In the genomic region with DNA sequence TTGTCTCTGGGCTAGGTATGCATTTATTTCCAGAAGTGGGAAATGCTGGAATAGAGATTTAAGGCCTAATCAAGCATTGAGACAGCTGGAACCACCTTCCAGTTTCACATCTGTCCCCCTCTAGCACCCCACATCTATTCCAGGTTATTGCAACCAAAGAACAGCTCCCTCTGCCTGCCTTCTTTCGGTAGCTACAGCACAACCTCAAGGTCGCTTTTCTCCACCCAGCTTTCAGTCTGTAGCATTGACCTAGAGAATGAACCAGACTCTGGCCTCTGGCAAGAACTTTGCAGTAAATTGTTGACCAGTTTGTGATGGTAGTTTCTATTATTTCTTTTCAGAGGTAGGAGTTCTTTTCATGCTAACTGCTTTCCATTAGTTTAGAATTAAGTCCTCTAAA, we compare ENCODE assay signal across 14 cellular contexts.
DNase-seq lines count a peak whose midpoint lies in the region; ATAC-seq and TF ChIP-seq lines count a peak whose summit lies in the region.
"Had no signal": no experiment of that assay in that cellular context is flagged by ENCODE, and none has a peak within 500 bp of the region (broad histone marks: within the 10 kb centered on the region; RNA-seq: fewer than 3 reads in every experiment).

No MANE protein-coding gene starts in this region.

- H3K4me1 ChIP-seq in endodermal cell (ENCODE audit: control insufficient read depth, insufficient read depth, low read length): peaks cover 6% of the 10 kb centered on the region

- intact Hi-C loops in left colon (cut with DNase I, micrococcal nuclease): no loop called here

- no peaks in the 10 kb centered on the region for H3K36me3 ChIP-seq in endodermal cell (ENCODE audit: control insufficient read depth, insufficient read depth, low read length)

- WGBS in endodermal cell (ENCODE audit: insufficient coverage in 1 of 2, insufficient read length in 1 of 2), 2 experiments: 72 to 75% methylated on average over 2 of the region's 2 CpGs

- H3K4me3 Mint-ChIP-seq in endodermal cell: no peak overlapping the region
- H3K4me3 Mint-ChIP-seq in activated naive CD8-positive, alpha-beta T cell treated with anti-CD3 and anti-CD28 coated beads for 36 hours: no peak overlapping the region
- H3K4me3 Mint-ChIP-seq: activated CD4-positive, alpha-beta T cell treated with anti-CD3 and anti-CD28 coated beads for 36 hours; activated naive CD8-positive, alpha-beta T cell treated with anti-CD3 and anti-CD28 coated beads, Interleukin-2, amount 10 ng/mL, durations not matched to agents 7 days and 5 days; stimulated activated naive CD8-positive, alpha-beta T cell treated with anti-CD3 and anti-CD28 coated beads, Interleukin-15, Interleukin-2, amounts not matched to agents 100 ng/mL and 50 ng/mL, for 24 hours had no signal

- no peaks in the 10 kb centered on the region for H3K27me3 ChIP-seq in endodermal cell (ENCODE audit: control insufficient read depth, insufficient read depth, low read length, poor library complexity, severe bottlenecking)

- no peaks in the 10 kb centered on the region for H3K27me3 Mint-ChIP-seq in endodermal cell (ENCODE audit: insufficient read depth)
- peaks cover 9% of the 10 kb centered on the region for H3K27me3 Mint-ChIP-seq in activated naive CD8-positive, alpha-beta T cell treated with anti-CD3 and anti-CD28 coated beads for 36 hours

- no peaks in the 10 kb centered on the region for H3K36me3 Mint-ChIP-seq in endodermal cell (ENCODE audit: low read depth)
- no peaks in the 10 kb centered on the region for H3K36me3 Mint-ChIP-seq in activated naive CD8-positive, alpha-beta T cell treated with anti-CD3 and anti-CD28 coated beads for 36 hours
- H3K36me3 Mint-ChIP-seq: activated naive CD8-positive, alpha-beta T cell treated with anti-CD3 and anti-CD28 coated beads, Interleukin-2, amount 10 ng/mL, durations not matched to agents 7 days and 5 days had no signal

- no peak overlapping the region for H3K27ac Mint-ChIP-seq in endodermal cell
- H3K27ac Mint-ChIP-seq in activated naive CD8-positive, alpha-beta T cell treated with anti-CD3 and anti-CD28 coated beads for 36 hours: no peak overlapping the region
- H3K27ac Mint-ChIP-seq: activated CD4-positive, alpha-beta T cell treated with anti-CD3 and anti-CD28 coated beads for 36 hours; activated naive CD8-positive, alpha-beta T cell treated with anti-CD3 and anti-CD28 coated beads, Interleukin-2, amount 10 ng/mL, durations not matched to agents 7 days and 5 days; stimulated activated naive CD8-positive, alpha-beta T cell treated with anti-CD3 and anti-CD28 coated beads, Interleukin-15, Interleukin-2, amounts not matched to agents 100 ng/mL and 50 ng/mL, for 24 hours had no signal

- H3K9me3 Mint-ChIP-seq in endodermal cell: no peaks in the 10 kb centered on the region
- no peaks in the 10 kb centered on the region for H3K9me3 Mint-ChIP-seq in activated naive CD8-positive, alpha-beta T cell treated with anti-CD3 and anti-CD28 coated beads for 36 hours
- H3K9me3 Mint-ChIP-seq: activated naive CD8-positive, alpha-beta T cell treated with anti-CD3 and anti-CD28 coated beads, Interleukin-2, amount 10 ng/mL, durations not matched to agents 7 days and 5 days; stimulated activated naive CD8-positive, alpha-beta T cell treated with anti-CD3 and anti-CD28 coated beads, Interleukin-15, Interleukin-2, amounts not matched to agents 100 ng/mL and 50 ng/mL, for 24 hours had no signal

- TF ChIP-seq POLR2A in NB4 (IDR thresholded peaks at IDR 0.05; ENCODE audit: extremely low read depth, insufficient read length): no peak

- H3K4me1 Mint-ChIP-seq in endodermal cell: peaks cover 17% of the 10 kb centered on the region
- no peaks in the 10 kb centered on the region for H3K4me1 Mint-ChIP-seq in activated naive CD8-positive, alpha-beta T cell treated with anti-CD3 and anti-CD28 coated beads for 36 hours
- H3K4me1 Mint-ChIP-seq: activated CD4-positive, alpha-beta T cell treated with anti-CD3 and anti-CD28 coated beads for 36 hours; activated naive CD8-positive, alpha-beta T cell treated with anti-CD3 and anti-CD28 coated beads, Interleukin-2, amount 10 ng/mL, durations not matched to agents 7 days and 5 days had no signal

- H3K4me3 ChIP-seq in NB4 (ENCODE audit: low read depth, low read length) (no peak overlapping the region), endodermal cell (ENCODE audit: low read length) (no peak overlapping the region)

- H3K9me3 ChIP-seq in endodermal cell (ENCODE audit: control insufficient read depth, low read length): no peaks in the 10 kb centered on the region

- DNase-seq in DMS53 (lab: John Stamatoyannopoulos, UW): peak; percentile 25
- no peak for DNase-seq in DMS53 treated with DMSO at 0.1 percent for 48 hours (lab: John Stamatoyannopoulos, UW; ENCODE audit: unreplicated experiment)
- DNase-seq in NB4 (ENCODE audit: low read depth): peak; percentile 6
- no peak for DNase-seq in endodermal cell
- peak; percentile 57 for DNase-seq in renal cortical epithelial cell (ENCODE audit: low read depth)
- DNase-seq in AML-193 (lab: John Stamatoyannopoulos, UW): no peak
- no peak for DNase-seq in activated naive CD8-positive, alpha-beta T cell treated with anti-CD3 and anti-CD28 coated beads for 36 hours
- no peak for DNase-seq in left colon
- DNase-seq: 8988T; activated CD4-positive, alpha-beta T cell treated with anti-CD3 and anti-CD28 coated beads for 36 hours; activated naive CD8-positive, alpha-beta T cell treated with anti-CD3 and anti-CD28 coated beads, Interleukin-2, amount 10 ng/mL, durations not matched to agents 7 days and 5 days; activated T-cell treated with anti-CD3 and anti-CD28 coated beads for 4 hours; hippocampal formation had no signal

- ATAC-seq in left colon: no peak
- ATAC-seq: activated CD4-positive, alpha-beta T cell treated with anti-CD3 and anti-CD28 coated beads for 36 hours had no signal

- H3K27ac ChIP-seq in endodermal cell (ENCODE audit: low read depth, low read length): no peak overlapping the region

- no peak for TF ChIP-seq CTCF in NB4 (IDR thresholded peaks at IDR 0.05; ENCODE audit: low read depth, low read length)
- TF ChIP-seq CTCF in endodermal cell (conservative IDR thresholded peaks at IDR 0.05): peak; percentile 73

- no peak overlapping the region for H3K9ac ChIP-seq in endodermal cell (ENCODE audit: extremely low read depth, low read length, poor library complexity, severe bottlenecking)

Comparison
In these comparisons a context has a peak if more than half of its experiments do, and no peak if none do; other contexts are left out.
1. DNase-seq: peak in DMS53 (single experiment), NB4 (single experiment) and renal cortical epithelial cell (single experiment); none in DMS53 treated with DMSO at 0.1 percent for 48 hours (single experiment), endodermal cell (single experiment), AML-193 (0 of 2), activated naive CD8-positive, alpha-beta T cell treated with anti-CD3 and anti-CD28 coated beads for 36 hours (single experiment) and left colon (0 of 2).